26 cellular contexts compared by ENCODE assay signal in genomic region chr5:168285696-168286095, GRCh38.
"Had no signal": no experiment of that assay in that cellular context is flagged by ENCODE, and none has a peak within 500 bp of the region (broad histone marks: within the 10 kb centered on the region; RNA-seq: fewer than 3 reads in every experiment).

No MANE protein-coding gene starts in this region.

- H3K36me3 ChIP-seq: neural progenitor cell, ovary, right lobe of liver, sigmoid colon, stomach, thoracic aorta, thyroid gland, tibial nerve, upper lobe of right lung, uterus had no signal

- DNase-seq: naive thymus-derived CD4-positive, alpha-beta T cell; natural killer cell; ovary; psoas muscle; right cardiac atrium; right lobe of liver; sigmoid colon; small intestine; stimulated activated CD4-positive, alpha-beta T cell treated with anti-CD3 and anti-CD28 coated beads, Interleukin-15, amount 100 ng/mL, for 24 hours; stimulated activated CD4-positive, alpha-beta T cell treated with anti-CD3 and anti-CD28 coated beads, Interleukin-2, amount 100 ng/mL, for 24 hours; stimulated activated CD4-positive, alpha-beta T cell treated with anti-CD3 and anti-CD28 coated beads, Interleukin-4, amount 100 ng/mL, for 24 hours; stimulated activated naive B cell treated with anti-CD40 and anti-IgM and Interleukin-4, amounts not matched to agents 10 μg/mL and 1 μg/mL and 100 μg/mL, for 72 hours; stimulated activated naive CD4-positive, alpha-beta T cell treated with Interleukin-2 at 50 U/mL for 16 hours; stomach; trophoblast cell; upper lobe of right lung; uterus had no signal

- FAIRE-seq: small intestine had no signal

- H3K27ac ChIP-seq: neural progenitor cell, ovary, parathyroid adenoma, psoas muscle, right lobe of liver, sigmoid colon, stomach, thoracic aorta, tibial nerve, upper lobe of right lung, uterus had no signal

- H3K79me2 ChIP-seq: parathyroid adenoma had no signal

- H3K4me3 ChIP-seq: neural progenitor cell, ovary, psoas muscle, right lobe of liver, sigmoid colon, stomach, thoracic aorta, thyroid gland, tibial nerve, upper lobe of right lung, uterus had no signal

- H3K4me1 ChIP-seq: parathyroid adenoma, psoas muscle, sigmoid colon, tibial nerve, upper lobe of right lung, uterus had no signal

- H3K27ac Mint-ChIP-seq: naive thymus-derived CD4-positive, alpha-beta T cell; natural killer cell; neural progenitor cell; progenitor cell of endocrine pancreas; stimulated activated effector memory CD8-positive, alpha-beta T cell treated with anti-CD3 and anti-CD28 coated beads, Interleukin-12 subunit alpha, Interleukin-12 subunit beta, amount 100 ng/mL, for 72 hours; stimulated activated naive B cell treated with anti-CD40 and anti-IgM and Interleukin-4, amounts not matched to agents 10 μg/mL and 1 μg/mL and 100 μg/mL, for 72 hours; stimulated activated naive CD8-positive, alpha-beta T cell treated with anti-CD3 and anti-CD28 coated beads, Interleukin-15, Interleukin-2, amounts not matched to agents 100 ng/mL and 50 ng/mL, for 24 hours had no signal

- ATAC-seq: naive thymus-derived CD4-positive, alpha-beta T cell; natural killer cell; psoas muscle; right cardiac atrium; right lobe of liver; stimulated activated effector memory CD8-positive, alpha-beta T cell treated with anti-CD3 and anti-CD28 coated beads, Interleukin-12 subunit alpha, Interleukin-12 subunit beta, amount 100 ng/mL, for 72 hours; upper lobe of right lung had no signal

- H2AFZ ChIP-seq: neural progenitor cell, parathyroid adenoma had no signal

- H3K27me3 ChIP-seq: ovary, right lobe of liver, thyroid gland, tibial nerve, upper lobe of right lung, uterus had no signal

- H3K4me2 ChIP-seq: neural progenitor cell had no signal

- H3K4me3 Mint-ChIP-seq: naive thymus-derived CD4-positive, alpha-beta T cell; natural killer cell; nephron; neural progenitor cell; stimulated activated effector memory CD8-positive, alpha-beta T cell treated with anti-CD3 and anti-CD28 coated beads, Interleukin-12 subunit alpha, Interleukin-12 subunit beta, amount 100 ng/mL, for 72 hours; stimulated activated naive B cell treated with anti-CD40 and anti-IgM and Interleukin-4, amounts not matched to agents 10 μg/mL and 1 μg/mL and 100 μg/mL, for 72 hours; stimulated activated naive CD8-positive, alpha-beta T cell treated with anti-CD3 and anti-CD28 coated beads, Interleukin-15, Interleukin-2, amounts not matched to agents 100 ng/mL and 50 ng/mL, for 24 hours had no signal

- H3K9me3 ChIP-seq: ovary, psoas muscle, right lobe of liver, thoracic aorta, thyroid gland, upper lobe of right lung had no signal

- H3K36me3 Mint-ChIP-seq: neural progenitor cell had no signal

- H3K9ac ChIP-seq: neural progenitor cell, parathyroid adenoma had no signal
